14 cellular contexts compared by ENCODE assay signal in the genomic region with DNA sequence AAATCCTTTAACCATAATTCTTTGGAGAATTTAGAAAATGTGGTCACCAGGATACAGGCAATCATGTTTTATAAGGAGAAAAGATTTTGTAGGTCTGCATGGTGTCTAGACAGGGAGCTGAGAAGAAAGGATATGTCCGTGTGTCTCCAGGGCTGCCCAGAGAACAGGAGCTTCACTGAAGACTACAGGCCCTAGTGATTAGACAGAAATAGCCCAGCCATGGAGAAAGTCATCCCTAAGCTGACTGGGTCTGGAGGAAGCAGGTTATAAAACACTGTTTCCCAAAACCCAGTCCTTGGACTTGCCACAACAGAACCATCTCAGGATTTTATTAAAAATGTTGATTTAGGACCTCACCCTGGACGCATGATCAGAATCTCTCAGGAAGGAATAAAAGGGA.
"Had no signal": no experiment of that assay in that cellular context is flagged by ENCODE, and none has a peak within 500 bp of the region (broad histone marks: within the 10 kb centered on the region; RNA-seq: fewer than 3 reads in every experiment).

No MANE protein-coding gene starts in this region.

- H3K27ac ChIP-seq: epithelial cell of prostate had no signal

- H3K4me1 Mint-ChIP-seq: stimulated activated naive B cell treated with anti-CD40 and anti-IgM and Interleukin-4, amounts not matched to agents 10 μg/mL and 1 μg/mL and 100 μg/mL, for 72 hours had no signal

- ATAC-seq: activated CD8-positive, alpha-beta T cell treated with anti-CD3 and anti-CD28 coated beads, Interleukin-2, amount 10 ng/mL, durations not matched to agents 7 days and 5 days; natural killer cell; stimulated activated naive B cell treated with anti-CD40 and anti-IgM and Interleukin-4, amounts not matched to agents 10 μg/mL and 1 μg/mL and 100 μg/mL, for 72 hours; WTC11 had no signal

- H3K27ac Mint-ChIP-seq: activated CD8-positive, alpha-beta T cell treated with anti-CD3 and anti-CD28 coated beads, Interleukin-2, amount 10 ng/mL, durations not matched to agents 7 days and 5 days; activated T-helper 1 cell treated with anti-CD3 and anti-CD28 coated beads, Interleukin-12 subunit alpha, Interleukin-12 subunit beta, Interleukin-2, Interleukin-4 antibody, amounts not matched to agents 30 ng/mL and 10 ng/mL and 1 ng/mL, durations not matched to agents 14 hours and 24 hours and 36 hours; natural killer cell; stimulated activated naive B cell treated with anti-CD40 and anti-IgM and Interleukin-4, amounts not matched to agents 10 μg/mL and 1 μg/mL and 100 μg/mL, for 72 hours; T-helper 1 cell treated with Interleukin-12 subunit alpha and Interleukin-12 subunit beta and Interleukin-4 antibody, amounts not matched to agents 30 μg/mL and 1 μg/mL, for 36 hours; WTC11 had no signal

- H3K4me3 Mint-ChIP-seq: activated CD8-positive, alpha-beta T cell treated with anti-CD3 and anti-CD28 coated beads, Interleukin-2, amount 10 ng/mL, durations not matched to agents 7 days and 5 days; activated T-helper 1 cell treated with anti-CD3 and anti-CD28 coated beads, Interleukin-12 subunit alpha, Interleukin-12 subunit beta, Interleukin-2, Interleukin-4 antibody, amounts not matched to agents 30 ng/mL and 10 ng/mL and 1 ng/mL, durations not matched to agents 14 hours and 24 hours and 36 hours; natural killer cell; stimulated activated naive B cell treated with anti-CD40 and anti-IgM and Interleukin-4, amounts not matched to agents 10 μg/mL and 1 μg/mL and 100 μg/mL, for 72 hours; T-helper 1 cell treated with Interleukin-12 subunit alpha and Interleukin-12 subunit beta and Interleukin-4 antibody, amounts not matched to agents 30 μg/mL and 1 μg/mL, for 36 hours; WTC11 had no signal

- DNase-seq: activated CD4-positive, alpha-beta T cell treated with anti-CD3 and anti-CD28 coated beads for 48 hours; activated CD8-positive, alpha-beta T cell treated with anti-CD3 and anti-CD28 coated beads, Interleukin-2, amount 10 ng/mL, durations not matched to agents 7 days and 5 days; activated naive CD4-positive, alpha-beta T cell treated with Interleukin-2 at 50 U/mL for 16 hours; central memory CD4-positive, alpha-beta T cell; effector memory CD4-positive, alpha-beta T cell; kidney glomerular epithelial cell; mammary epithelial cell; natural killer cell; stimulated activated CD4-positive, alpha-beta T cell treated with anti-CD3 and anti-CD28 coated beads, Interleukin-2, amount 100 ng/mL, for 24 hours; stimulated activated naive B cell treated with anti-CD40 and anti-IgM and Interleukin-4, amounts not matched to agents 10 μg/mL and 1 μg/mL and 100 μg/mL, for 72 hours had no signal

- H3K36me3 Mint-ChIP-seq: natural killer cell; stimulated activated naive B cell treated with anti-CD40 and anti-IgM and Interleukin-4, amounts not matched to agents 10 μg/mL and 1 μg/mL and 100 μg/mL, for 72 hours; WTC11 had no signal

- H3K9me3 Mint-ChIP-seq: activated T-helper 1 cell treated with anti-CD3 and anti-CD28 coated beads, Interleukin-12 subunit alpha, Interleukin-12 subunit beta, Interleukin-2, Interleukin-4 antibody, amounts not matched to agents 30 ng/mL and 10 ng/mL and 1 ng/mL, durations not matched to agents 14 hours and 24 hours and 36 hours; natural killer cell; stimulated activated naive B cell treated with anti-CD40 and anti-IgM and Interleukin-4, amounts not matched to agents 10 μg/mL and 1 μg/mL and 100 μg/mL, for 72 hours; T-helper 1 cell treated with Interleukin-12 subunit alpha and Interleukin-12 subunit beta and Interleukin-4 antibody, amounts not matched to agents 30 μg/mL and 1 μg/mL, for 36 hours; WTC11 had no signal
